ENCODE assay signal across 14 cellular contexts in genomic region chr6:94071835-94072234, GRCh38.
DNase-seq lines count a peak whose midpoint lies in the region; ATAC-seq, FAIRE-seq and TF ChIP-seq lines count a peak whose summit lies in the region.
"Had no signal": no experiment of that assay in that cellular context is flagged by ENCODE, and none has a peak within 500 bp of the region (broad histone marks: within the 10 kb centered on the region; RNA-seq: fewer than 3 reads in every experiment).

No MANE protein-coding gene starts in this region.

- H3K4me2 ChIP-seq in A549 = no peak overlapping the region
- H3K4me2 ChIP-seq: BLaER1 treated with 17β-estradiol and CSF1 and Interleukin-3, amounts not matched to agents 10 nM and 100 nM had no signal

- POLR2A ChIA-PET in A549 (lab: Yijun Ruan, JAX) = no interaction called here

- no peaks in the 10 kb centered on the region for H3K4me1 ChIP-seq in A549
- H3K4me1 ChIP-seq in sigmoid colon = no peaks in the 10 kb centered on the region
- H3K4me1 ChIP-seq: BLaER1 treated with 17β-estradiol and CSF1 and Interleukin-3, amounts not matched to agents 10 nM and 100 nM had no signal

- intact Hi-C loops in sigmoid colon (cut with DNase I) = no loop called here

- H3K27ac ChIP-seq in A549 (no peak overlapping the region), VCaP (no peak overlapping the region), sigmoid colon (no peak overlapping the region)
- H3K27ac ChIP-seq: BLaER1 treated with 17β-estradiol and CSF1 and Interleukin-3, amounts not matched to agents 10 nM and 100 nM had no signal

- CTCF ChIA-PET in A549 (lab: Yijun Ruan, JAX) = no interaction called here

- H3K36me3 ChIP-seq in kidney epithelial cell (ENCODE audit: control insufficient read depth, insufficient read depth, low read length) (no peaks in the 10 kb centered on the region), sigmoid colon (no peaks in the 10 kb centered on the region)
- H3K36me3 ChIP-seq: BLaER1 treated with 17β-estradiol and CSF1 and Interleukin-3, amounts not matched to agents 10 nM and 100 nM had no signal

- no peak overlapping the region for H3K4me3 ChIP-seq in A549
- no peak overlapping the region for H3K4me3 ChIP-seq in kidney epithelial cell (ENCODE audit: low read depth, low read length)
- H3K4me3 ChIP-seq in sigmoid colon = no peak overlapping the region
- H3K4me3 ChIP-seq: BLaER1 treated with 17β-estradiol and CSF1 and Interleukin-3, amounts not matched to agents 10 nM and 100 nM had no signal

- H3K9me3 ChIP-seq in A549 = no peaks in the 10 kb centered on the region
- no peaks in the 10 kb centered on the region for H3K9me3 ChIP-seq in sigmoid colon
- H3K9me3 ChIP-seq: BLaER1 treated with 17β-estradiol and CSF1 and Interleukin-3, amounts not matched to agents 10 nM and 100 nM had no signal

- no peak for FAIRE-seq in A549 (lab: Jason Lieb, UNC)

- TF ChIP-seq POLR2A in A549 (IDR thresholded peaks at IDR 0.05; ENCODE audit: low read length) (no peak), sigmoid colon (IDR thresholded peaks at IDR 0.05) (no peak)

- DNase-seq in A549 (ENCODE audit: low read depth in 1 of 2, low spot score in 1 of 2) = peak in 1 of 2 experiments; percentile 7
- peak; percentile 55 for DNase-seq in LHCN-M2 (ENCODE audit: low read depth)
- no peak for DNase-seq in kidney epithelial cell (ENCODE audit: low read depth)
- no peak for DNase-seq in sigmoid colon
- DNase-seq in activated CD4-positive, alpha-beta T cell treated with anti-CD3 and anti-CD28 coated beads for 4 hours = no peak
- no peak for DNase-seq in UCSD-AML1 (lab: John Stamatoyannopoulos, UW; ENCODE audit: unreplicated experiment)
- DNase-seq: dermis blood vessel endothelial cell, foreskin melanocyte, left colon, T-helper 2 cell had no signal

- WGBS in A549 (ENCODE audit: missing lambda C conversion rate) = 0% methylated on average over 1 of the region's 1 CpG
- WGBS in sigmoid colon, 2 donors = 16 to 23% methylated on average over 1 of the region's 1 CpG

- H3K27me3 ChIP-seq in kidney epithelial cell (ENCODE audit: control insufficient read depth, insufficient read depth, low read length) (no peaks in the 10 kb centered on the region), sigmoid colon (no peaks in the 10 kb centered on the region)
- H3K27me3 ChIP-seq: BLaER1 treated with 17β-estradiol and CSF1 and Interleukin-3, amounts not matched to agents 10 nM and 100 nM had no signal

- no peak for TF ChIP-seq RAD21 in A549 (conservative IDR thresholded peaks at IDR 0.05 in 1 of 2, IDR thresholded peaks at IDR 0.05 in 1 of 2)

- TF ChIP-seq EP300 in A549 (IDR thresholded peaks at IDR 0.05) = no peak
- no peak for TF ChIP-seq EP300 in sigmoid colon (IDR thresholded peaks at IDR 0.05)

- TF ChIP-seq CTCF in A549 (IDR thresholded peaks at IDR 0.05) = 0 out of 3 replicates have a peak, but pooled peaks have one; percentile 14
- peak; percentile 45 for TF ChIP-seq CTCF in VCaP (conservative IDR thresholded peaks at IDR 0.05)
- peak; percentile 34 for TF ChIP-seq CTCF in kidney epithelial cell (IDR thresholded peaks at IDR 0.05; ENCODE audit: insufficient read depth, low read length, poor library complexity, severe bottlenecking)
- no peak for TF ChIP-seq CTCF in sigmoid colon (IDR thresholded peaks at IDR 0.05)

- ATAC-seq in A549 = no peak
- no peak for ATAC-seq in GM21367 (IDR thresholded peaks at IDR 0.05; ENCODE audit: unreplicated experiment)
- ATAC-seq: activated naive CD4-positive, alpha-beta T cell treated with anti-CD3 and anti-CD28 coated beads, Interleukin-2, amount 50 U/mL, for 72 hours; left colon had no signal

TF ChIP-seq in A549, 52 proteins besides CTCF, POLR2A, EP300 and RAD21:
- TF ChIP-seq SMC3 (IDR thresholded peaks at IDR 0.05) = 0 out of 3 replicates have a peak, but pooled peaks have one; percentile 10
- no peak for TF ChIP-seq JUNB (IDR thresholded peaks at IDR 0.05)
- no peak for TF ChIP-seq FOSB (CRISPR knock-in tag; IDR thresholded peaks at IDR 0.05)
- no peak for TF ChIP-seq ZFP36 (IDR thresholded peaks at IDR 0.05; ENCODE audit: borderline replicate concordance, partially characterized antibody)
- TF ChIP-seq GATA3 (IDR thresholded peaks at IDR 0.05; ENCODE audit: borderline replicate concordance) = no peak
- TF ChIP-seq CBX8 (IDR thresholded peaks at IDR 0.05) = no peak
- no peak for TF ChIP-seq JUN (IDR thresholded peaks at IDR 0.05)
TF ChIP-seq in A549: peak in this region for 1.

Comparison
In these comparisons a context has a peak if more than half of its experiments do, and no peak if none do; other contexts are left out.
1. CTCF ChIP-seq: peak in A549 (single experiment), VCaP (single experiment) and kidney epithelial cell (single experiment); none in sigmoid colon (0 of 4).